ENCODE assay signal across 26 cellular contexts in the genomic region with DNA sequence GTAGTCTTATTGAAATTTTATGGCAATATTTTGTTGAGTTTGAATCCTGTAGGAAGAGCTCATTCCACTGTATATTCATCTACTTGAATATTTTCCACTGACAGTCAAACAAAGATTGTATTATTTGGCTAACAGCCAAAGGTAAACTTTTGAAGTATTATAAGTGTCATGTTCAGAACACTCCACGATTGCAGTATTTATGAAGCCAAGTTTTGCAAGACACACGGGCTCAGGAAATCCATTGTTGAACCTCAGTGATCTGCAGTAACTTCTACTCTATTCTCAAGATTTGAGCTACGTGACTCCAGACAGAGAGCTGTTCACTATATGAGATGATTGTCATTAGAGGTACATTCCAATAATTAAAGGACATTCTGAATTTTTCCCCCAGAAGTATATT.
A peak's percentile ranks its signal among the peaks of the same experiment; 100 is the strongest.
DNase-seq lines count a peak whose midpoint lies in the region; ATAC-seq, FAIRE-seq and TF ChIP-seq lines count a peak whose summit lies in the region.
"Had no signal": no experiment of that assay in that cellular context is flagged by ENCODE, and none has a peak within 500 bp of the region (broad histone marks: within the 10 kb centered on the region; RNA-seq: fewer than 3 reads in every experiment).

No MANE protein-coding gene starts in this region.

- TF ChIP-seq CTCF in PC-3 (conservative IDR thresholded peaks at IDR 0.05; ENCODE audit: low read depth, low read length) (no peak), epithelial cell of esophagus (IDR thresholded peaks at IDR 0.05; ENCODE audit: insufficient read depth, low read depth, low read length, missing control alignments) (no peak), osteocyte (IDR thresholded peaks at IDR 0.05) (no peak), pancreas (IDR thresholded peaks at IDR 0.05) (no peak)

- H4K20me1 ChIP-seq in PC-3 (ENCODE audit: low read length): no peaks in the 10 kb centered on the region
- H4K20me1 ChIP-seq: BLaER1 had no signal

- intact Hi-C loops in PC-3 (cut with micrococcal nuclease): no loop called here
- intact Hi-C loops in pancreas (cut with DNase I): no loop called here

- no peak overlapping the region for H3K9ac ChIP-seq in PC-3 (ENCODE audit: low read length)
- H3K9ac ChIP-seq: BLaER1 had no signal

- no peaks in the 10 kb centered on the region for H3K9me2 ChIP-seq in PC-3 (replicated peaks; ENCODE audit: low read length)

- ATAC-seq in PC-3 (no peak), pancreas (no peak)
- ATAC-seq: HCT116 had no signal

- peak overlapping the region; percentile 29 for H3K27ac Mint-ChIP-seq in osteocyte (ENCODE audit: unreplicated experiment)
- H3K27ac Mint-ChIP-seq: CD4-positive, alpha-beta T cell; IgD-negative memory B cell had no signal

- H3K27me3 ChIP-seq in PC-3 (ENCODE audit: low read length): no peaks in the 10 kb centered on the region
- no peaks in the 10 kb centered on the region for H3K27me3 ChIP-seq in pancreas
- H3K27me3 ChIP-seq: BLaER1 had no signal

- no peaks in the 10 kb centered on the region for H3K4me1 ChIP-seq in PC-3 (ENCODE audit: insufficient read depth, low read length)
- no peaks in the 10 kb centered on the region for H3K4me1 ChIP-seq in pancreas
- H3K4me1 ChIP-seq: BLaER1 had no signal

- H3K27me3 Mint-ChIP-seq in osteocyte (ENCODE audit: unreplicated experiment): no peaks in the 10 kb centered on the region
- H3K27me3 Mint-ChIP-seq: CD4-positive, alpha-beta T cell; IgD-negative memory B cell had no signal

- CTCF ChIA-PET in PC-3 (lab: Charles Lee): no interaction called here

- no peak overlapping the region for H2AFZ ChIP-seq in PC-3 (ENCODE audit: low read length)
- H2AFZ ChIP-seq: PC-9 had no signal

- H3K4me3 Mint-ChIP-seq in osteocyte (ENCODE audit: unreplicated experiment): no peak overlapping the region
- H3K4me3 Mint-ChIP-seq: CD4-positive, alpha-beta T cell; IgD-negative memory B cell had no signal

- H3K27ac ChIP-seq in PC-3 (ENCODE audit: low read length) (no peak overlapping the region), pancreas (no peak overlapping the region)
- H3K27ac ChIP-seq: 22Rv1, BLaER1, PC-9 had no signal

- no peak overlapping the region for H3K4me2 ChIP-seq in PC-3 (ENCODE audit: low read length)
- H3K4me2 ChIP-seq: BLaER1, PC-9 had no signal

- DNase-seq in NCI-H1105 treated with DMSO at 0.1 percent for 48 hours (lab: John Stamatoyannopoulos, UW) (peak; percentile 23), NCI-H1105 (lab: John Stamatoyannopoulos, UW) (no peak), PC-3 (peak; percentile 22), epithelial cell of esophagus (ENCODE audit: low read depth) (peak; percentile 0), osteocyte (ENCODE audit: extremely low spot score, unreplicated experiment) (no peak), NOMO-1 treated with dmso at 0.1 percent for 144 hours (lab: John Stamatoyannopoulos, UW; ENCODE audit: unreplicated experiment) (no peak), pancreas (no peak), T-helper 2 cell (no peak)
- DNase-seq: ACHN; CD4-positive, alpha-beta T cell; COR-L47; GDM1; GOT3; NCI-H1417 treated with DMSO at 0.1 percent for 48 hours; NCI-H187 treated with DMSO at 0.1 percent for 48 hours; NCI-H2107; NCI-H2227 treated with DMSO at 0.1 percent for 48 hours; NCI-H524; PC-9; RPMI8226; SHP77 had no signal

- H3K79me2 ChIP-seq in PC-3 (ENCODE audit: low read length): no peaks in the 10 kb centered on the region

- H3K36me3 Mint-ChIP-seq in osteocyte (ENCODE audit: unreplicated experiment): no peaks in the 10 kb centered on the region
- H3K36me3 Mint-ChIP-seq: IgD-negative memory B cell had no signal

- no peak overlapping the region for H3K4me3 ChIP-seq in PC-3 (ENCODE audit: low read length)
- H3K4me3 ChIP-seq in epithelial cell of esophagus (ENCODE audit: low read length): no peak overlapping the region
- H3K4me3 ChIP-seq in pancreas: no peak overlapping the region
- H3K4me3 ChIP-seq: BLaER1, PC-9 had no signal

- POLR2A ChIA-PET in PC-3 (lab: Charles Lee; ENCODE audit: unreplicated experiment): no interaction called here

- BruUV-seq in PC-3 (replicated peaks; lab: Mats Ljungman, UMichigan): no TSS peak

- FAIRE-seq in pancreas (lab: Jason Lieb, UNC): no peak
- FAIRE-seq: GM18507 had no signal

- WGBS in pancreas, 2 donors: 16 to 19% methylated on average over 3 of the region's 3 CpGs

- H3K9me3 Mint-ChIP-seq in osteocyte (ENCODE audit: unreplicated experiment): no peaks in the 10 kb centered on the region

- H3K4me1 Mint-ChIP-seq in osteocyte (ENCODE audit: unreplicated experiment): peaks cover 19% of the 10 kb centered on the region
- H3K4me1 Mint-ChIP-seq: IgD-negative memory B cell had no signal

- H3K9me3 ChIP-seq in PC-3 (ENCODE audit: low read length): no peaks in the 10 kb centered on the region
- no peaks in the 10 kb centered on the region for H3K9me3 ChIP-seq in pancreas
- H3K9me3 ChIP-seq: BLaER1 had no signal

- H3F3A ChIP-seq in PC-3 (ENCODE audit: low read length, unreplicated experiment): no peaks in the 10 kb centered on the region

- H3K36me3 ChIP-seq in PC-3 (ENCODE audit: low read depth, low read length) (no peaks in the 10 kb centered on the region), pancreas (no peaks in the 10 kb centered on the region)
- H3K36me3 ChIP-seq: BLaER1 had no signal

Comparison
In these comparisons a context has a peak if more than half of its experiments do, and no peak if none do; other contexts are left out.
1. DNase-seq: peak in NCI-H1105 treated with DMSO at 0.1 percent for 48 hours (single experiment), PC-3 (single experiment) and epithelial cell of esophagus (single experiment); none in NCI-H1105 (single experiment), osteocyte (single experiment), NOMO-1 treated with dmso at 0.1 percent for 144 hours (single experiment), pancreas (0 of 6) and T-helper 2 cell (0 of 5).